Comparison of ENCODE assay signal across 8 cellular contexts in the genomic region with DNA sequence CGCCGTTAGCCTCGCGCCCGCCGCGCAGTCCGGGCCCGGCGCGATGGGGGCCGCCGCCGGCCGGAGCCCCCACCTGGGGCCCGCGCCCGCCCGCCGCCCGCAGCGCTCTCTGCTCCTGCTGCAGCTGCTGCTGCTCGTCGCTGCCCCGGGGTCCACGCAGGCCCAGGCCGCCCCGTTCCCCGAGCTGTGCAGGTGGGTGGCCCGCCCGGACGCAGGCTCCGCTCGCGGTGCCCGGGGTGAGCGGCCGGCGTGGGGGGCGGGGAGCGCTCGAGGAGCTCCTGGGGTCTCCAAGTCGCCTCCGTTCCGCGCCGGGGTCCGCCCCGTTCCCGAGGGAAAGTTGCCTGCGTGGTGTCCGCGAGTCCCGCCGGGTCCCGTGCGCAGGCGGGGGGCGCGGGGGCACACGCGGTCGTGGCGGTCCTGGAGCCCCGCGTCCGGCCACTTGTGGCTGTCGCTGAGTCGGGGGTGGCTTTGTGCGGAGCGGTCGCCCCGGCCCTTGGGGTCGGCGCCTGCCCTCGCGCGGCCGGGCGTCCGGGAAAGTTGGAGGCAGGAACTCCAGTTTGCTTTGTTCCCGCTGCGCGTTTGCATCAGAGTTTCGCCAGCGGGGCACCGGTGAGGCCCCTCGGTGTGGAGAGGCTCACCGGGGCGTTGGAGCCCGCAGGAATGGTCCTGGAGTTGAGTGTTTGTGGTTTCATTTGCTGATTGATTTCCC. TPM values are rescaled to one million over a fixed set of nuclear protein-coding genes. Genes with fewer than 3 reads are reported as not detected.
DNase-seq lines count a peak whose midpoint lies in the region; ATAC-seq, FAIRE-seq and TF ChIP-seq lines count a peak whose summit lies in the region.

No MANE protein-coding gene starts in this region.

- peaks cover 34% of the 10 kb centered on the region for H3K4me1 ChIP-seq in effector memory CD4-positive, alpha-beta T cell (ENCODE audit: control insufficient read depth, insufficient read depth, low read length, poor library complexity, severe bottlenecking)
- peaks cover 21% of the 10 kb centered on the region for H3K4me1 ChIP-seq in mucosa of stomach (ENCODE audit: control insufficient read depth, insufficient read depth, low read length)

- POLR2A ChIA-PET in CD4-positive, alpha-beta T cell (lab: Charles Lee), result interaction anchor here (0.9 to 3.8 kb wide), 6 partner anchors 9 to 243 kb away, joined by 3 to 20 read pairs (median 10); partner anchors contain the start of genes MRPL18, TCP1 and WTAP

- peak; percentile 57 for ATAC-seq in CD4-positive, alpha-beta T cell (ENCODE audit: poor library complexity)
- peak; percentile 32 for ATAC-seq in GM19452 (IDR thresholded peaks at IDR 0.05; ENCODE audit: unreplicated experiment)
- peak; percentile 25 for ATAC-seq in HG03457 (IDR thresholded peaks at IDR 0.05; ENCODE audit: unreplicated experiment)
- ATAC-seq in activated CD4-positive, CD25-positive, alpha-beta regulatory T cell treated with anti-CD3 and anti-CD28 coated beads, Interleukin-2, amount 50 U/mL, for 24 hours, result peak; percentile 34 to 47

- no peaks in the 10 kb centered on the region for H3K27me3 Mint-ChIP-seq in CD4-positive, alpha-beta T cell

- peaks cover 52% of the 10 kb centered on the region for H3K4me1 Mint-ChIP-seq in CD4-positive, alpha-beta T cell (ENCODE audit: low read depth)

- no peaks in the 10 kb centered on the region for H3K9me3 ChIP-seq in CD4-positive, alpha-beta T cell (ENCODE audit: control insufficient read depth, low read length)
- no peaks in the 10 kb centered on the region for H3K9me3 ChIP-seq in effector memory CD4-positive, alpha-beta T cell (ENCODE audit: control insufficient read depth, low read length)
- no peaks in the 10 kb centered on the region for H3K9me3 ChIP-seq in mucosa of stomach (ENCODE audit: control insufficient read depth, low read length)

- intact Hi-C loops in CD4-positive, alpha-beta T cell (cut with DNase I, micrococcal nuclease), result loop anchor here in 1 of 2 experiments (2.0 to 10.0 kb wide), 2 partner anchors 243 to 555 kb away; partner anchors contain the start of gene WTAP

- TF ChIP-seq CTCF in CD4-positive, alpha-beta T cell (IDR thresholded peaks at IDR 0.05), result no peak

- H3K4me3 ChIP-seq in effector memory CD4-positive, alpha-beta T cell (ENCODE audit: insufficient read depth, low read depth, low read length, poor library complexity, severe bottlenecking), result peak overlapping the region; percentile 91
- no peak overlapping the region for H3K4me3 ChIP-seq in mucosa of stomach (ENCODE audit: low read length)

- H3K4me3 Mint-ChIP-seq in CD4-positive, alpha-beta T cell, result peak overlapping the region; percentile 98

- no peaks in the 10 kb centered on the region for H3K9me3 Mint-ChIP-seq in CD4-positive, alpha-beta T cell

- H3K27ac Mint-ChIP-seq in CD4-positive, alpha-beta T cell, result peak overlapping the region; percentile 91

- H3K27me3 ChIP-seq in CD4-positive, alpha-beta T cell (ENCODE audit: control insufficient read depth, insufficient read depth, low read length), result no peaks in the 10 kb centered on the region
- H3K27me3 ChIP-seq in effector memory CD4-positive, alpha-beta T cell (replicated peaks; ENCODE audit: control insufficient read depth, insufficient read depth, low read length, poor library complexity, severe bottlenecking), result no peaks in the 10 kb centered on the region
- no peaks in the 10 kb centered on the region for H3K27me3 ChIP-seq in mucosa of stomach (ENCODE audit: control insufficient read depth, insufficient read depth, low read length)

- CTCF ChIA-PET in CD4-positive, alpha-beta T cell (lab: Charles Lee), result no interaction called here

- H3K9ac ChIP-seq in mucosa of stomach (ENCODE audit: low read length), result peak overlapping the region; percentile 74

- no peak for FAIRE-seq in urothelium cell line (lab: Jason Lieb, UNC)

- peaks cover 9% of the 10 kb centered on the region for H3K36me3 Mint-ChIP-seq in CD4-positive, alpha-beta T cell (ENCODE audit: low read depth)

- DNase-seq in CD4-positive, alpha-beta T cell, result peak in 4 of 10 experiments; percentile 22 to 49 (median 32)
- peak in 1 of 3 donors; percentile 10 for DNase-seq in effector memory CD4-positive, alpha-beta T cell
- peak; percentile 31 for DNase-seq in urothelium cell line (ENCODE audit: low spot score)
- no peak for DNase-seq in NCI-H510A (lab: John Stamatoyannopoulos, UW)

- peak overlapping the region; percentile 31 for H3K27ac ChIP-seq in CD4-positive, alpha-beta T cell (ENCODE audit: low read depth, low read length)
- peak overlapping the region; percentile 62 for H3K27ac ChIP-seq in effector memory CD4-positive, alpha-beta T cell (ENCODE audit: insufficient read depth, low read length, poor library complexity, severe bottlenecking)

- no peaks in the 10 kb centered on the region for H3K36me3 ChIP-seq in effector memory CD4-positive, alpha-beta T cell (ENCODE audit: control insufficient read depth, insufficient read depth, low read length)
- H3K36me3 ChIP-seq in mucosa of stomach (ENCODE audit: control insufficient read depth, insufficient read depth, low read length), result no peaks in the 10 kb centered on the region

RNA-seq across cellular contexts. Expression of gene IGF2R, which starts 0.5 kb away (rescaled TPM):
- total RNA-seq in CD4-positive, alpha-beta T cell, result 10 to 100 TPM; 43.8 to 46.7 TPM
